ENCODE assay signal across 11 cellular contexts in the genomic region with DNA sequence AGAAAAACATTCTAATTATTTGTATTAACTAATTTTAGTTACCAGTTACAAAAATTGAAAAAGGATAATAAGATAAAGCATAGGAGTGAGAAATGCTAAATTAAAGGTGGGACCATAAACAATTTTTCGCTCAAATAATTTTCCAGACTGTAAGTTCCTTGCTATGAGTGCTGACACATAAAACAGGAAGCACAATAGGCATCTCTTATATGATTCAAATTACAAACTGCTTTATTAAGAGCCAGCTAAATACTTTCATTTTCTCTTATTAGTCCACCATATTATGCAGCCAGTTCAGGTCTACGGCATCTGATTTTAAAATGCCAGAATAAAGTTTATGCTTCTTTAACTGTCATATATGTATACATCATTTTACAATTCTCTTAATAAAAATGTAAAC. TPM values are rescaled to one million over a fixed set of nuclear protein-coding genes. Genes with fewer than 3 reads are reported as not detected.
DNase-seq lines count a peak whose midpoint lies in the region; ATAC-seq, FAIRE-seq and TF ChIP-seq lines count a peak whose summit lies in the region.
"Had no signal": no experiment of that assay in that cellular context is flagged by ENCODE, and none has a peak within 500 bp of the region (broad histone marks: within the 10 kb centered on the region; RNA-seq: fewer than 3 reads in every experiment).

No MANE protein-coding gene starts in this region.

- H3K27me3 Mint-ChIP-seq in T-helper 2 cell treated with Interferon-gamma antibody and Interleukin-4, amounts not matched to agents 5 μg/mL and 100 μg/mL, for 36 hours (ENCODE audit: low read depth), result no peaks in the 10 kb centered on the region

- H3K27ac Mint-ChIP-seq in T-helper 2 cell treated with Interferon-gamma antibody and Interleukin-4, amounts not matched to agents 5 μg/mL and 100 μg/mL, for 36 hours, result peak overlapping the region; percentile 69

- H4K20me1 ChIP-seq in HepG2 (ENCODE audit: insufficient read depth, low read length), result peaks cover 10% of the 10 kb centered on the region; the same call in 1 of the 2 replicates

- peaks cover 67% of the 10 kb centered on the region for H3K79me2 ChIP-seq in HepG2 (ENCODE audit: insufficient read depth, low read length)

- H2AFZ ChIP-seq in HepG2 (ENCODE audit: low read length), result no peak overlapping the region

- DNase-seq in HepG2 (ENCODE audit: low spot score) (no peak), fibroblast of pulmonary artery (ENCODE audit: low read depth) (peak; percentile 17), upper lobe of right lung (no peak), erythroblast (lab: John Stamatoyannopoulos, UW) (no peak)
- DNase-seq in T-helper 2 cell treated with Interferon-gamma antibody and Interleukin-4, amounts not matched to agents 5 μg/mL and 100 μg/mL, for 36 hours (ENCODE audit: low spot score), result no peak
- DNase-seq: aorta, mesendoderm, SHP77 had no signal

- H3K4me3 ChIP-seq in liver (ENCODE audit: low read depth in 1 of 3, low read length in 3 of 3), result no peak overlapping the region
- H3K4me3 ChIP-seq in HepG2 (replicated peaks in 1 of 3; ENCODE audit: insufficient read depth in 1 of 3, low read depth in 2 of 3, low read length in 3 of 3), result no peak overlapping the region
- H3K4me3 ChIP-seq in fibroblast of pulmonary artery (replicated peaks; ENCODE audit: low read depth, low read length), result peak overlapping the region; percentile 1
- peak overlapping the region; percentile 9 for H3K4me3 ChIP-seq in upper lobe of right lung

- H3K4me2 ChIP-seq in HepG2 (ENCODE audit: low read depth, low read length), result no peak overlapping the region

- no peak for ATAC-seq in HepG2
- no peak for ATAC-seq in upper lobe of right lung
- no peak for ATAC-seq in HG03139 (IDR thresholded peaks at IDR 0.05; ENCODE audit: unreplicated experiment)
- no peak for ATAC-seq in HG03520 (IDR thresholded peaks at IDR 0.05; ENCODE audit: unreplicated experiment)

- intact Hi-C loops in HepG2 (cut with micrococcal nuclease; ENCODE audit: unreplicated experiment) (loop anchor here (5.0 kb wide), 1 partner anchor 92 kb away; no protein-coding TSS in a partner anchor), upper lobe of right lung (cut with DNase I) (no loop called here)

- no peak overlapping the region for H3K27ac ChIP-seq in liver (ENCODE audit: low read depth in 1 of 2, low read length in 2 of 2)
- H3K27ac ChIP-seq in HepG2 (ENCODE audit: extremely low read length, insufficient read depth, low read length), result no peak overlapping the region
- no peak overlapping the region for H3K27ac ChIP-seq in upper lobe of right lung

- no peak for TF ChIP-seq CTCF in liver (IDR thresholded peaks at IDR 0.05; ENCODE audit: low read depth, low read length, missing input control)
- TF ChIP-seq CTCF in HepG2 (CRISPR knock-in tag; IDR thresholded peaks at IDR 0.05), result no peak
- no peak for TF ChIP-seq CTCF in fibroblast of pulmonary artery (IDR thresholded peaks at IDR 0.05; ENCODE audit: low read length, missing control alignments)
- TF ChIP-seq CTCF in upper lobe of right lung (IDR thresholded peaks at IDR 0.05), result no peak

- TF ChIP-seq RAD21 in liver (IDR thresholded peaks at IDR 0.05), result no peak
- no peak for TF ChIP-seq RAD21 in HepG2 (CRISPR knock-in tag; IDR thresholded peaks at IDR 0.05)

- WGBS in liver, result 63% methylated on average over 2 of the region's 2 CpGs
- WGBS in HepG2 (ENCODE audit: low lambda C conversion rate), result 94% methylated on average over 2 of the region's 2 CpGs

- TF ChIP-seq EP300 in HepG2 (IDR thresholded peaks at IDR 0.05; ENCODE audit: low read depth in 2 of 2, low read length in 2 of 2) (no peak), HepG2 (CRISPR knock-in tag; IDR thresholded peaks at IDR 0.05; ENCODE audit: borderline replicate concordance) (no peak)

- FAIRE-seq in HepG2 (lab: Jason Lieb, UNC), result no peak

- peaks cover 17% of the 10 kb centered on the region for H3K36me3 Mint-ChIP-seq in T-helper 2 cell treated with Interferon-gamma antibody and Interleukin-4, amounts not matched to agents 5 μg/mL and 100 μg/mL, for 36 hours (ENCODE audit: low read depth)

- no peaks in the 10 kb centered on the region for H3K9me3 Mint-ChIP-seq in T-helper 2 cell treated with Interferon-gamma antibody and Interleukin-4, amounts not matched to agents 5 μg/mL and 100 μg/mL, for 36 hours

- CTCF ChIA-PET in HepG2 (lab: Yijun Ruan, JAX; ENCODE audit: low intra/inter-chr PET ratio, low total read pairs), result no interaction called here

- H3K4me1 ChIP-seq in liver (ENCODE audit: control insufficient read depth in 4 of 4, insufficient read depth in 4 of 4, low read length in 3 of 4) (peaks cover 5 to 23% (median 13%) of the 10 kb centered on the region in 4 donors), HepG2 (ENCODE audit: insufficient read depth, low read length) (peaks cover 19% of the 10 kb centered on the region), upper lobe of right lung (peaks cover 39% of the 10 kb centered on the region)

- POLR2A ChIA-PET in HepG2 (lab: Yijun Ruan, JAX), result no interaction called here

- in situ Hi-C loops in HepG2 (cut with HindIII; ENCODE audit: extremely low pct_ligation_motif_present, low pct_unique_long_range_greater_than_20kb), result no loop called here

- H3K9me3 ChIP-seq in liver (ENCODE audit: control insufficient read depth in 4 of 4, low read length in 3 of 4), result no peaks in the 10 kb centered on the region
- no peaks in the 10 kb centered on the region for H3K9me3 ChIP-seq in HepG2 (ENCODE audit: low read length)
- no peaks in the 10 kb centered on the region for H3K9me3 ChIP-seq in upper lobe of right lung

- H3K27me3 ChIP-seq in liver (ENCODE audit: control insufficient read depth in 4 of 4, insufficient read depth in 4 of 4, low read length in 3 of 4) (no peaks in the 10 kb centered on the region), HepG2 (ENCODE audit: control insufficient read depth in 1 of 2, insufficient read depth in 2 of 2, low read length in 2 of 2) (no peaks in the 10 kb centered on the region; a peak in 1 of 5 replicates), upper lobe of right lung (no peaks in the 10 kb centered on the region)

- H3K9ac ChIP-seq in liver (ENCODE audit: low read depth in 1 of 2, low read length in 2 of 2), result no peak overlapping the region
- no peak overlapping the region; the same call in 1 of the 2 replicates for H3K9ac ChIP-seq in HepG2 (ENCODE audit: insufficient read depth, low read depth, low read length)

- peaks cover 25% of the 10 kb centered on the region for H3K4me1 Mint-ChIP-seq in T-helper 2 cell treated with Interferon-gamma antibody and Interleukin-4, amounts not matched to agents 5 μg/mL and 100 μg/mL, for 36 hours (ENCODE audit: low read depth)

- H3K36me3 ChIP-seq in liver (ENCODE audit: control insufficient read depth in 4 of 4, insufficient read depth in 3 of 4, low read depth in 1 of 4, low read length in 3 of 4), result peaks cover 0 to 6% (median 0%) of the 10 kb centered on the region in 4 donors
- H3K36me3 ChIP-seq in HepG2 (replicated peaks in 1 of 2; ENCODE audit: control insufficient read depth in 1 of 2, insufficient read depth in 2 of 2, low read length in 2 of 2), result peaks cover 0 to 18% of the 10 kb centered on the region in 2 experiments; a peak in 3 of 5 replicates
- peaks cover 15% of the 10 kb centered on the region for H3K36me3 ChIP-seq in upper lobe of right lung

- H3K4me3 Mint-ChIP-seq in T-helper 2 cell treated with Interferon-gamma antibody and Interleukin-4, amounts not matched to agents 5 μg/mL and 100 μg/mL, for 36 hours, result peak overlapping the region; percentile 71

- TF ChIP-seq POLR2A in HepG2 (IDR thresholded peaks at IDR 0.05; ENCODE audit: insufficient read depth in 1 of 2, low read depth in 2 of 2, low read length in 2 of 2) (no peak), erythroblast (IDR thresholded peaks at IDR 0.05; ENCODE audit: low read length) (no peak)

- no TSS peak for BruUV-seq in HepG2 (replicated peaks; lab: Mats Ljungman, UMichigan)

RNA-seq across cellular contexts. Expression of a gene that starts 4.4 kb away (rescaled TPM):
- total RNA-seq in liver (10 to 100 TPM; 23.3 to 26.4 TPM), HepG2 (2016; rRNA removed; fragmentation: Illumina TruSeq; extraction: Trizol) (36.4 and 42.5 TPM in 2 replicates), upper lobe of right lung (44.3 TPM)
- polyA plus RNA-seq in liver (10 to 100 TPM in 1 of 2 donors, 1 to 10 TPM in 1; 5.9 to 10.5 TPM), HepG2 (2011; rRNA removed) (20.3 and 21.0 TPM in 2 replicates)
- total RNA-seq in HepG2 (2016; cell fraction: cytosol; rRNA removed; fragmentation: Illumina TruSeq; extraction: Trizol; ENCODE audit: low read depth), result 65.6 and 66.4 TPM in 2 replicates
- total RNA-seq in HepG2 (2016; cell fraction: insoluble cytoplasmic fraction; rRNA removed; fragmentation: Illumina TruSeq; extraction: Trizol), result 36.3 and 43.9 TPM in 2 replicates
- 72.8 and 85.3 TPM in 2 replicates for total RNA-seq in HepG2 (2016; cell fraction: membrane; rRNA removed; fragmentation: Illumina TruSeq; extraction: Trizol)
- total RNA-seq in HepG2 (2016; cell fraction: nucleus; rRNA removed; fragmentation: Illumina TruSeq; extraction: Trizol), result 23.9 and 31.0 TPM in 2 replicates
- 10.8 and 15.8 TPM in 2 replicates for polyA plus RNA-seq in HepG2 (2011; cell fraction: cytosol; rRNA removed)
- polyA plus RNA-seq in HepG2 (2011; cell fraction: nucleus; rRNA removed), result 15.4 and 17.1 TPM in 2 replicates
- polyA plus RNA-seq in HepG2 (2012), result 15.7 and 18.2 TPM in 2 replicates
- polyA plus RNA-seq in HepG2 (2016; cell fraction: cytosol; fragmentation: Illumina TruSeq; extraction: Trizol; ENCODE audit: low read depth), result 56.4 and 58.0 TPM in 2 replicates
- polyA plus RNA-seq in HepG2 (2016; cell fraction: insoluble cytoplasmic fraction; fragmentation: Illumina TruSeq; extraction: Trizol; ENCODE audit: low read depth), result 19.2 and 20.4 TPM in 2 replicates
- polyA plus RNA-seq in HepG2 (2016; cell fraction: membrane; fragmentation: Illumina TruSeq; extraction: Trizol; ENCODE audit: low read depth), result 45.4 and 46.9 TPM in 2 replicates
- 23.5 and 27.5 TPM in 2 replicates for polyA plus RNA-seq in HepG2 (2016; cell fraction: nucleus; fragmentation: Illumina TruSeq; extraction: Trizol; ENCODE audit: insufficient read depth, low read depth)
- 64.1 and 186 TPM in 2 replicates for polyA minus RNA-seq in HepG2 (2011; rRNA and poly(A)+ RNA removed; ENCODE audit: low replicate concordance)
- 41.2 and 49.7 TPM in 2 replicates for polyA minus RNA-seq in HepG2 (2011; cell fraction: cytosol; rRNA and poly(A)+ RNA removed)
- polyA minus RNA-seq in HepG2 (2011; cell fraction: nucleus; rRNA and poly(A)+ RNA removed), result 55.0 and 73.7 TPM in 2 replicates

RNA-seq across cellular contexts. Expression of a gene that starts 12.3 kb away (rescaled TPM):
- total RNA-seq in liver, result 1 to 10 TPM; 5.1 to 7.1 TPM
- polyA plus RNA-seq in liver, result 1 to 10 TPM in 1 of 2 donors, under 1 TPM in 1; 0.92 to 1.5 TPM
- 7.1 and 12.1 TPM in 2 replicates for total RNA-seq in HepG2 (2016; rRNA removed; fragmentation: Illumina TruSeq; extraction: Trizol)
- 0.71 and 0.79 TPM in 2 replicates for total RNA-seq in HepG2 (2016; cell fraction: cytosol; rRNA removed; fragmentation: Illumina TruSeq; extraction: Trizol; ENCODE audit: low read depth)
- total RNA-seq in HepG2 (2016; cell fraction: insoluble cytoplasmic fraction; rRNA removed; fragmentation: Illumina TruSeq; extraction: Trizol), result 7.5 and 12.8 TPM in 2 replicates
- total RNA-seq in HepG2 (2016; cell fraction: membrane; rRNA removed; fragmentation: Illumina TruSeq; extraction: Trizol), result 4.7 and 5.8 TPM in 2 replicates
- 8.0 and 8.5 TPM in 2 replicates for total RNA-seq in HepG2 (2016; cell fraction: nucleus; rRNA removed; fragmentation: Illumina TruSeq; extraction: Trizol)
- 3.1 and 3.7 TPM in 2 replicates for polyA plus RNA-seq in HepG2 (2011; rRNA removed)
- 1.4 and 2.4 TPM in 2 replicates for polyA plus RNA-seq in HepG2 (2011; cell fraction: cytosol; rRNA removed)
- polyA plus RNA-seq in HepG2 (2011; cell fraction: nucleus; rRNA removed), result 1.4 and 1.7 TPM in 2 replicates
- 4.6 and 5.1 TPM in 2 replicates for polyA plus RNA-seq in HepG2 (2012)
- polyA plus RNA-seq in HepG2 (2016; cell fraction: cytosol; fragmentation: Illumina TruSeq; extraction: Trizol; ENCODE audit: low read depth), result 0.24 and 0.41 TPM in 2 replicates
- polyA plus RNA-seq in HepG2 (2016; cell fraction: insoluble cytoplasmic fraction; fragmentation: Illumina TruSeq; extraction: Trizol; ENCODE audit: low read depth), result 7.6 and 8.7 TPM in 2 replicates
- 1.8 and 2.0 TPM in 2 replicates for polyA plus RNA-seq in HepG2 (2016; cell fraction: membrane; fragmentation: Illumina TruSeq; extraction: Trizol; ENCODE audit: low read depth)
- polyA plus RNA-seq in HepG2 (2016; cell fraction: nucleus; fragmentation: Illumina TruSeq; extraction: Trizol; ENCODE audit: insufficient read depth, low read depth), result 5.8 and 6.5 TPM in 2 replicates
- polyA minus RNA-seq in HepG2 (2011; rRNA and poly(A)+ RNA removed; ENCODE audit: low replicate concordance), result 3.1 and 9.0 TPM in 2 replicates
- polyA minus RNA-seq in HepG2 (2011; cell fraction: cytosol; rRNA and poly(A)+ RNA removed), result 4.4 and 5.2 TPM in 2 replicates
- polyA minus RNA-seq in HepG2 (2011; cell fraction: nucleus; rRNA and poly(A)+ RNA removed), result 12.3 and 14.2 TPM in 2 replicates
- total RNA-seq in upper lobe of right lung, result 8.0 TPM

RNA-seq across cellular contexts. Expression of a gene that starts 30.5 kb away (rescaled TPM):
- total RNA-seq in liver, result 1 to 10 TPM; 1.9 to 3.3 TPM
- under 1 TPM; 0.63 to 0.75 TPM for polyA plus RNA-seq in liver
- total RNA-seq in HepG2 (2016; rRNA removed; fragmentation: Illumina TruSeq; extraction: Trizol), result 4.5 and 5.6 TPM in 2 replicates
- total RNA-seq in HepG2 (2016; cell fraction: cytosol; rRNA removed; fragmentation: Illumina TruSeq; extraction: Trizol; ENCODE audit: low read depth), result 0.91 and 1.1 TPM in 2 replicates
- total RNA-seq in HepG2 (2016; cell fraction: insoluble cytoplasmic fraction; rRNA removed; fragmentation: Illumina TruSeq; extraction: Trizol), result 3.7 and 5.1 TPM in 2 replicates
- total RNA-seq in HepG2 (2016; cell fraction: membrane; rRNA removed; fragmentation: Illumina TruSeq; extraction: Trizol), result 5.1 and 5.8 TPM in 2 replicates
- 7.5 and 7.6 TPM in 2 replicates for total RNA-seq in HepG2 (2016; cell fraction: nucleus; rRNA removed; fragmentation: Illumina TruSeq; extraction: Trizol)
- polyA plus RNA-seq in HepG2 (2011; rRNA removed), result 7.6 and 8.6 TPM in 2 replicates
- 3.1 and 4.8 TPM in 2 replicates for polyA plus RNA-seq in HepG2 (2011; cell fraction: cytosol; rRNA removed)
- 11.5 and 14.4 TPM in 2 replicates for polyA plus RNA-seq in HepG2 (2011; cell fraction: nucleus; rRNA removed)
- polyA plus RNA-seq in HepG2 (2012), result 6.4 and 7.2 TPM in 2 replicates
- 1.0 and 1.1 TPM in 2 replicates for polyA plus RNA-seq in HepG2 (2016; cell fraction: cytosol; fragmentation: Illumina TruSeq; extraction: Trizol; ENCODE audit: low read depth)
- polyA plus RNA-seq in HepG2 (2016; cell fraction: insoluble cytoplasmic fraction; fragmentation: Illumina TruSeq; extraction: Trizol; ENCODE audit: low read depth), result 5.4 and 6.1 TPM in 2 replicates
- polyA plus RNA-seq in HepG2 (2016; cell fraction: membrane; fragmentation: Illumina TruSeq; extraction: Trizol; ENCODE audit: low read depth), result 3.6 and 4.2 TPM in 2 replicates
- polyA plus RNA-seq in HepG2 (2016; cell fraction: nucleus; fragmentation: Illumina TruSeq; extraction: Trizol; ENCODE audit: insufficient read depth, low read depth), result 14.7 and 15.0 TPM in 2 replicates
- polyA minus RNA-seq in HepG2 (2011; rRNA and poly(A)+ RNA removed; ENCODE audit: low replicate concordance), result 3.1 and 7.6 TPM in 2 replicates
- 5.6 TPM in 2 replicates for polyA minus RNA-seq in HepG2 (2011; cell fraction: cytosol; rRNA and poly(A)+ RNA removed)
- 9.1 and 14.3 TPM in 2 replicates for polyA minus RNA-seq in HepG2 (2011; cell fraction: nucleus; rRNA and poly(A)+ RNA removed)
- 8.2 TPM for total RNA-seq in upper lobe of right lung

RNA-seq across cellular contexts. Expression of a gene that starts 40.0 kb away (rescaled TPM):
- 10 to 100 TPM; 16.3 to 25.7 TPM for total RNA-seq in liver
- polyA plus RNA-seq in liver, result 1 to 10 TPM; 3.8 to 4.6 TPM
- total RNA-seq in HepG2 (2016; rRNA removed; fragmentation: Illumina TruSeq; extraction: Trizol), result 19.1 and 26.4 TPM in 2 replicates
- 13.4 and 16.4 TPM in 2 replicates for total RNA-seq in HepG2 (2016; cell fraction: cytosol; rRNA removed; fragmentation: Illumina TruSeq; extraction: Trizol; ENCODE audit: low read depth)
- total RNA-seq in HepG2 (2016; cell fraction: insoluble cytoplasmic fraction; rRNA removed; fragmentation: Illumina TruSeq; extraction: Trizol), result 18.5 and 25.1 TPM in 2 replicates
- total RNA-seq in HepG2 (2016; cell fraction: membrane; rRNA removed; fragmentation: Illumina TruSeq; extraction: Trizol), result 19.5 and 22.5 TPM in 2 replicates
- total RNA-seq in HepG2 (2016; cell fraction: nucleus; rRNA removed; fragmentation: Illumina TruSeq; extraction: Trizol), result 33.3 and 38.0 TPM in 2 replicates
- polyA plus RNA-seq in HepG2 (2011; rRNA removed), result 16.8 and 19.3 TPM in 2 replicates
- 8.0 and 11.1 TPM in 2 replicates for polyA plus RNA-seq in HepG2 (2011; cell fraction: cytosol; rRNA removed)
- 15.5 and 22.2 TPM in 2 replicates for polyA plus RNA-seq in HepG2 (2011; cell fraction: nucleus; rRNA removed)
- 16.9 and 17.8 TPM in 2 replicates for polyA plus RNA-seq in HepG2 (2012)
- 1.2 TPM in 2 replicates for polyA plus RNA-seq in HepG2 (2016; cell fraction: cytosol; fragmentation: Illumina TruSeq; extraction: Trizol; ENCODE audit: low read depth)
- polyA plus RNA-seq in HepG2 (2016; cell fraction: insoluble cytoplasmic fraction; fragmentation: Illumina TruSeq; extraction: Trizol; ENCODE audit: low read depth), result 20.9 and 23.3 TPM in 2 replicates
- 2.6 and 3.4 TPM in 2 replicates for polyA plus RNA-seq in HepG2 (2016; cell fraction: membrane; fragmentation: Illumina TruSeq; extraction: Trizol; ENCODE audit: low read depth)
- polyA plus RNA-seq in HepG2 (2016; cell fraction: nucleus; fragmentation: Illumina TruSeq; extraction: Trizol; ENCODE audit: insufficient read depth, low read depth), result 24.6 and 27.5 TPM in 2 replicates
- 39.8 and 70.5 TPM in 2 replicates for polyA minus RNA-seq in HepG2 (2011; rRNA and poly(A)+ RNA removed; ENCODE audit: low replicate concordance)
- 18.6 and 22.6 TPM in 2 replicates for polyA minus RNA-seq in HepG2 (2011; cell fraction: cytosol; rRNA and poly(A)+ RNA removed)
- polyA minus RNA-seq in HepG2 (2011; cell fraction: nucleus; rRNA and poly(A)+ RNA removed), result 105 and 133 TPM in 2 replicates
- 58.6 TPM for total RNA-seq in upper lobe of right lung

Comparison
In these comparisons a context has a peak if more than half of its experiments do, and no peak if none do; other contexts are left out.
1. H3K4me3 ChIP-seq: peak in fibroblast of pulmonary artery (single experiment) and upper lobe of right lung (single experiment); none in liver (0 of 3) and HepG2 (0 of 3).